In genomic region chr1:15604400-15604799, GRCh38 we compare ENCODE assay signal across 2 cellular contexts. TPM values are rescaled to one million over a fixed set of nuclear protein-coding genes. Genes with fewer than 3 reads are reported as not detected.
"Had no signal": no experiment of that assay in that cellular context is flagged by ENCODE, and none has a peak within 500 bp of the region (broad histone marks: within the 10 kb centered on the region; RNA-seq: fewer than 3 reads in every experiment).

No MANE protein-coding gene starts in this region.

RNA-seq across cellular contexts. Expression of gene AGMAT, which starts 19.5 kb away (rescaled TPM):
- total RNA-seq: SK-MEL-5, tibial nerve had no signal
